Comparison of ENCODE assay signal across 24 cellular contexts in genomic region chr14:79915411-79915810, GRCh38.
"Had no signal": no experiment of that assay in that cellular context is flagged by ENCODE, and none has a peak within 500 bp of the region (broad histone marks: within the 10 kb centered on the region; RNA-seq: fewer than 3 reads in every experiment).

No MANE protein-coding gene starts in this region.

- H3K36me3 Mint-ChIP-seq: activated naive CD8-positive, alpha-beta T cell treated with anti-CD3 and anti-CD28 coated beads for 36 hours; naive thymus-derived CD8-positive, alpha-beta T cell had no signal

- ATAC-seq: body of pancreas; heart left ventricle; naive thymus-derived CD8-positive, alpha-beta T cell; pancreas; psoas muscle; stimulated activated naive CD8-positive, alpha-beta T cell treated with anti-CD3 and anti-CD28 coated beads, Interleukin-15, Interleukin-2, amounts not matched to agents 100 U/mL and 50 U/mL, for 24 hours had no signal

- H3K4me1 Mint-ChIP-seq: activated naive CD8-positive, alpha-beta T cell treated with anti-CD3 and anti-CD28 coated beads for 36 hours; immature natural killer cell; naive thymus-derived CD8-positive, alpha-beta T cell; neural crest cell had no signal

- H3K27ac Mint-ChIP-seq: activated naive CD4-positive, alpha-beta T cell treated with anti-CD3 and anti-CD28 coated beads for 36 hours; activated naive CD8-positive, alpha-beta T cell treated with anti-CD3 and anti-CD28 coated beads for 36 hours; immature natural killer cell; mesothelial cell of epicardium; naive thymus-derived CD8-positive, alpha-beta T cell; T-helper 2 cell treated with Interferon-gamma antibody and Interleukin-4, amounts not matched to agents 5 μg/mL and 100 μg/mL, for 36 hours had no signal

- H3K4me3 Mint-ChIP-seq: activated naive CD4-positive, alpha-beta T cell treated with anti-CD3 and anti-CD28 coated beads for 36 hours; activated naive CD8-positive, alpha-beta T cell treated with anti-CD3 and anti-CD28 coated beads for 36 hours; immature natural killer cell; mesothelial cell of epicardium; naive thymus-derived CD8-positive, alpha-beta T cell; neural crest cell; T-helper 2 cell treated with Interferon-gamma antibody and Interleukin-4, amounts not matched to agents 5 μg/mL and 100 μg/mL, for 36 hours had no signal

- DNase-seq: activated CD4-positive, alpha-beta T cell treated with anti-CD3 and anti-CD28 coated beads for 4 hours; activated CD4-positive, alpha-beta T cell treated with anti-CD3 and anti-CD28 coated beads, Interleukin-2, amount 50 U/mL, for 48 hours; activated CD8-positive, alpha-beta memory T cell treated with anti-CD3 and anti-CD28 coated beads for 24 hours; activated effector memory CD4-positive, alpha-beta T cell treated with anti-CD3 and anti-CD28 coated beads, Interleukin-2, amount 50 U/mL, for 16 hours; activated naive CD4-positive, alpha-beta T cell treated with anti-CD3 and anti-CD28 coated beads for 36 hours; activated naive CD8-positive, alpha-beta T cell treated with anti-CD3 and anti-CD28 coated beads for 36 hours; adrenal gland; aorta; body of pancreas; cortex of kidney; foreskin fibroblast; heart left ventricle; hypothalamus; immature natural killer cell; kidney; naive thymus-derived CD8-positive, alpha-beta T cell; nucleus accumbens; pancreas; psoas muscle; stimulated activated naive CD8-positive, alpha-beta T cell treated with anti-CD3 and anti-CD28 coated beads, Interleukin-15, Interleukin-2, amounts not matched to agents 100 U/mL and 50 U/mL, for 24 hours; trophoblast cell had no signal
